ENCODE assay signal across 9 cellular contexts in genomic region chr3:50502584-50503423, GRCh38. TPM values are rescaled to one million over a fixed set of nuclear protein-coding genes. Genes with fewer than 3 reads are reported as not detected.
DNase-seq lines count a peak whose midpoint lies in the region; ATAC-seq, FAIRE-seq and TF ChIP-seq lines count a peak whose summit lies in the region.
"Had no signal": no experiment of that assay in that cellular context is flagged by ENCODE, and none has a peak within 500 bp of the region (broad histone marks: within the 10 kb centered on the region; RNA-seq: fewer than 3 reads in every experiment).

No MANE protein-coding gene starts in this region.

- no peaks in the 10 kb centered on the region for H3K36me3 Mint-ChIP-seq in Caco-2 (ENCODE audit: insufficient read depth, unreplicated experiment)
- peaks cover 4% of the 10 kb centered on the region for H3K36me3 Mint-ChIP-seq in endothelial cell (ENCODE audit: low read depth, unreplicated experiment)

- TF ChIP-seq CTCF in Caco-2 (IDR thresholded peaks at IDR 0.05; ENCODE audit: insufficient read depth in 1 of 2, low read depth in 1 of 2, low read length in 1 of 2, severe bottlenecking in 1 of 2, unreplicated experiment in 1 of 2) (no peak), OCI-LY3 (IDR thresholded peaks at IDR 0.05; ENCODE audit: low read depth, low read length) (no peak), endothelial cell (IDR thresholded peaks at IDR 0.05; ENCODE audit: unreplicated experiment) (no peak), osteoblast (IDR thresholded peaks at IDR 0.05; ENCODE audit: extremely low read depth, low read depth, low read length) (no peak)

- H3K79me2 ChIP-seq in OCI-LY3 (ENCODE audit: low read length) (no peaks in the 10 kb centered on the region), osteoblast (ENCODE audit: insufficient read depth, low read length) (no peaks in the 10 kb centered on the region)

- H3K4me3 Mint-ChIP-seq in Caco-2 (ENCODE audit: unreplicated experiment) (peak overlapping the region; percentile 51), endothelial cell (ENCODE audit: unreplicated experiment) (peak overlapping the region; percentile 53)

- peak overlapping the region; percentile 36; the same call in 1 of the 2 replicates for H3K9ac ChIP-seq in OCI-LY3 (ENCODE audit: low read length)

- no peak for TF ChIP-seq POLR2A in GM12892 (IDR thresholded peaks at IDR 0.05; ENCODE audit: low read depth, low read length)

- H3K27me3 ChIP-seq in Caco-2 (replicated peaks; ENCODE audit: control insufficient read depth, insufficient read depth, low read length) (peaks cover 4% of the 10 kb centered on the region), OCI-LY3 (ENCODE audit: low read depth, low read length) (peaks cover 50% of the 10 kb centered on the region), osteoblast (ENCODE audit: insufficient read depth, low read length) (peaks cover 35% of the 10 kb centered on the region)

- no peaks in the 10 kb centered on the region for H3K9me3 Mint-ChIP-seq in Caco-2 (ENCODE audit: unreplicated experiment)
- H3K9me3 Mint-ChIP-seq in endothelial cell (ENCODE audit: unreplicated experiment): no peaks in the 10 kb centered on the region

- CTCF ChIA-PET in Caco-2 (lab: Charles Lee): no interaction called here

- BruUV-seq in Caco-2 (replicated peaks; lab: Mats Ljungman, UMichigan): no TSS peak

- H3K4me1 Mint-ChIP-seq in Caco-2 (ENCODE audit: low read depth, unreplicated experiment) (no peaks in the 10 kb centered on the region), endothelial cell (ENCODE audit: unreplicated experiment) (peaks cover 8% of the 10 kb centered on the region)

- FAIRE-seq in GM12892 (lab: Jason Lieb, UNC): no peak

- POLR2A ChIA-PET in Caco-2 (lab: Charles Lee): no interaction called here

- H3K27ac Mint-ChIP-seq in Caco-2 (ENCODE audit: unreplicated experiment) (no peak overlapping the region), endothelial cell (ENCODE audit: unreplicated experiment) (no peak overlapping the region)

- no peak for DNase-seq in Caco-2
- peak; percentile 47 for DNase-seq in endothelial cell (ENCODE audit: low spot score)
- DNase-seq in osteoblast (ENCODE audit: insufficient read length, low spot score, missing footprints): peak; percentile 87
- no peak for DNase-seq in SHP77 (lab: John Stamatoyannopoulos, UW)
- DNase-seq in NOMO-1 treated with DMSO at 0.1 percent for 48 hours (lab: John Stamatoyannopoulos, UW; ENCODE audit: unreplicated experiment): no peak
- no peak for DNase-seq in GM12892 (ENCODE audit: insufficient read length)
- DNase-seq: T1000 had no signal

- H3K4me2 ChIP-seq in OCI-LY3 (ENCODE audit: low read length) (peak overlapping the region; percentile 86), osteoblast (ENCODE audit: insufficient read depth, low read length) (no peak overlapping the region)

- H2AFZ ChIP-seq in OCI-LY3 (ENCODE audit: low read depth, low read length): no peak overlapping the region
- H2AFZ ChIP-seq in osteoblast (ENCODE audit: low read length): no peak overlapping the region

- H3K4me1 ChIP-seq in Caco-2 (0 out of 2 replicates have a peak, but pooled peaks cover 4% of the 10 kb centered on the region), OCI-LY3 (ENCODE audit: low read length) (peaks cover 4% of the 10 kb centered on the region; the same call in 1 of the 2 replicates), osteoblast (ENCODE audit: insufficient read depth, low read length) (no peaks in the 10 kb centered on the region)

- intact Hi-C loops in Caco-2 (cut with micrococcal nuclease; ENCODE audit: unreplicated experiment): loop anchor here (5.0 kb wide), 1 partner anchor 66 kb away; no protein-coding TSS in a partner anchor

- H3K27ac ChIP-seq in OCI-LY3 (ENCODE audit: low read length) (no peak overlapping the region), osteoblast (ENCODE audit: low read depth, low read length) (no peak overlapping the region)

- H3K36me3 ChIP-seq in Caco-2 (ENCODE audit: control insufficient read depth, insufficient read depth, low read length) (no peaks in the 10 kb centered on the region), OCI-LY3 (replicated peaks; ENCODE audit: low read depth, low read length) (no peaks in the 10 kb centered on the region), osteoblast (ENCODE audit: insufficient read depth, low read length) (no peaks in the 10 kb centered on the region)

- ATAC-seq in GM18858 (IDR thresholded peaks at IDR 0.05; ENCODE audit: unreplicated experiment): no peak

- peak overlapping the region; percentile 27 for H3K4me3 ChIP-seq in Caco-2 (ENCODE audit: low read depth, low read length)
- H3K4me3 ChIP-seq in OCI-LY3 (ENCODE audit: low read length): peak overlapping the region; percentile 76
- H3K4me3 ChIP-seq in osteoblast (ENCODE audit: insufficient read depth, low read length): no peak overlapping the region

- H4K20me1 ChIP-seq in OCI-LY3 (ENCODE audit: insufficient read depth, low read length) (no peaks in the 10 kb centered on the region; the same call in 1 of the 2 replicates), osteoblast (ENCODE audit: insufficient read depth, low read length) (no peaks in the 10 kb centered on the region)

- no peaks in the 10 kb centered on the region for H3K9me3 ChIP-seq in Caco-2
- H3K9me3 ChIP-seq in OCI-LY3 (ENCODE audit: insufficient read depth, low read length): no peaks in the 10 kb centered on the region
- H3K9me3 ChIP-seq in osteoblast (ENCODE audit: low read depth, low read length): no peaks in the 10 kb centered on the region

- H3K27me3 Mint-ChIP-seq in Caco-2 (ENCODE audit: insufficient read depth, unreplicated experiment) (peaks cover 30% of the 10 kb centered on the region), endothelial cell (ENCODE audit: unreplicated experiment) (peaks cover 19% of the 10 kb centered on the region)

RNA-seq across cellular contexts. Expression of gene CACNA2D2, which starts 0.6 kb away (rescaled TPM):
- 0.25 and 0.35 TPM in 2 replicates for total RNA-seq in Caco-2 (2022)
- 17.3 TPM for total RNA-seq in endothelial cell (ENCODE audit: unreplicated experiment)
- total RNA-seq in osteoblast: not detected in 2 replicates
- not detected for polyA plus RNA-seq in GM12892 (2012; ENCODE audit: missing spikeins)

Comparison
In these comparisons a context has a peak if more than half of its experiments do, and no peak if none do; other contexts are left out.
1. DNase-seq: peak in endothelial cell (single experiment) and osteoblast (single experiment); none in Caco-2 (0 of 2), SHP77 (0 of 2), NOMO-1 treated with DMSO at 0.1 percent for 48 hours (single experiment) and GM12892 (single experiment).
2. RNA of gene CACNA2D2, which starts 0.6 kb away (total RNA-seq): 17.3 TPM in endothelial cell (single experiment); 0.25 to 0.35 TPM in Caco-2 and not detected in osteoblast; every median in the first group is over 10 times any median in the second.